In the genomic region with DNA sequence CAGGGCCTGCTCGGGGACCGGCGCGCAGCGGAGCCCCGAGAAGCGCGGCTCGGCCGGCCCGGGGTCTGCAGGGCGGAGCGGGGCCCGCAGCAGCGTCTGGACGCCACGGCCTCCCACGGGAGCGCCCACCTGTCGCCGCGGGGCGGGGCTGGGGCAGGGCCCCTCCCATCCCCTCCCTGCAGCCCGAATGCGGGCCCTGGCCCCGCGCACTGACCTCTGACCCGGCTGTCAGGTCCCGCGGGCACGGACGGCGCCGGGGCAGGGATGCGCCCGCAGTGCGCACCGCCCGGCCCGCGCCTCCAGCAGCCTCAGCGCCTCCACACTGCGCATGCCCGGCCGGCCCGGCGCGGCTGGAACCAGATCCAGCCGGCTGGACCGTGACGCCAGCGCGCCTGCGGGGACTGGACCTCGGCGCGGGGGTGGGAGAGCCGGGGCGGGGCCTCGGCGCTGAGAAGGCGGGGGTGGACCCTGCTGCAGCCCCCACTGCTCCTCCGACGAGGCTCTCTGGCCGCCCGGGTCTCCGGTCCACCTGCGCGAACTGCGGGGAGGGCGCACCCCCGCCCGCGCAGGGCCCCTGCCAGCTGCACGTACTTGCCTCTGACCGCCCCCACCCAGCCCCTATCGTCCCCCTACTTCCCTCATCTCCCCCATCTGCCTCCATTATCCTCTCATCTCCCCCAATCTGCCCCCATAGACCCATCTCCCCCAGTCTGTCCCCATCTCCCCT, we compare ENCODE assay signal across 8 cellular contexts. TPM values are rescaled to one million over a fixed set of nuclear protein-coding genes. Genes with fewer than 3 reads are reported as not detected.
A peak's percentile ranks its signal among the peaks of the same experiment; 100 is the strongest.
DNase-seq lines count a peak whose midpoint lies in the region; ATAC-seq and TF ChIP-seq lines count a peak whose summit lies in the region.

No MANE protein-coding gene starts in this region.

- no peaks in the 10 kb centered on the region for H3K9me2 ChIP-seq in GM23338 (ENCODE audit: insufficient read depth)

- peaks cover 15% of the 10 kb centered on the region for H3K27me3 Mint-ChIP-seq in GM23338 (ENCODE audit: insufficient read depth, low read depth, poor library complexity)

- H3K36me3 ChIP-seq in ES-I3 (ENCODE audit: insufficient read depth, low read length) (no peaks in the 10 kb centered on the region), GM23338 (ENCODE audit: insufficient read depth) (no peaks in the 10 kb centered on the region), transverse colon (no peaks in the 10 kb centered on the region)

- no peak overlapping the region for H2AFZ ChIP-seq in GM23338

- H3K27me3 ChIP-seq in GM23338 (ENCODE audit: insufficient read depth), result no peaks in the 10 kb centered on the region
- H3K27me3 ChIP-seq in transverse colon, result no peaks in the 10 kb centered on the region

- H3K36me3 Mint-ChIP-seq in GM23338 (ENCODE audit: low read depth), result peaks cover 7% of the 10 kb centered on the region; the same call in 2 of the 3 replicates

- peak overlapping the region; percentile 70; the same call in 1 of the 2 replicates for H3K9ac ChIP-seq in ES-I3 (ENCODE audit: low read depth, low read length)

- TF ChIP-seq CTCF in GM23338 (conservative IDR thresholded peaks at IDR 0.05; ENCODE audit: low read depth in 2 of 2), result no peak
- TF ChIP-seq CTCF in transverse colon (IDR thresholded peaks at IDR 0.05), result no peak

- DNase-seq in GM23338 (ENCODE audit: low spot score), result peak; percentile 85
- peak; percentile 94 for DNase-seq in LoVo (ENCODE audit: low spot score)
- DNase-seq in SKM-1 treated with dmso at 0.1 percent for 144 hours (lab: John Stamatoyannopoulos, UW; ENCODE audit: unreplicated experiment), result peak; percentile 75
- peak; percentile 80 for DNase-seq in amniotic epithelial cell (ENCODE audit: low read depth)
- peak; percentile 93 for DNase-seq in left cardiac atrium
- peak; percentile 97 for DNase-seq in posterior vena cava (ENCODE audit: low spot score)
- DNase-seq in transverse colon, result peak; percentile 93

- peak overlapping the region; percentile 82 for H3K4me2 ChIP-seq in GM23338

- no peaks in the 10 kb centered on the region; the same call in 2 of the 3 replicates for H3K9me3 Mint-ChIP-seq in GM23338

- H3K9me3 ChIP-seq in ES-I3 (ENCODE audit: control insufficient read depth, insufficient read depth, low read length) (no peaks in the 10 kb centered on the region), transverse colon (no peaks in the 10 kb centered on the region)

- in situ Hi-C loops in transverse colon (cut with MboI; ENCODE audit: low pct_ligation_motif_present in 1 of 4, low pct_unique_long_range_greater_than_20kb in 1 of 4, low sequenced_read_pairs in 3 of 4), result no loop called here

- peaks cover 5% of the 10 kb centered on the region; the same call in 2 of the 3 replicates for H3K4me1 Mint-ChIP-seq in GM23338

- peaks cover 4% of the 10 kb centered on the region; the same call in 1 of the 2 replicates for H3K79me2 ChIP-seq in GM23338 (replicated peaks; ENCODE audit: insufficient read depth)

- TF ChIP-seq EP300 in transverse colon (IDR thresholded peaks at IDR 0.05; ENCODE audit: low read depth), result no peak

- intact Hi-C loops in left cardiac atrium (cut with DNase I) (no loop called here), posterior vena cava (cut with DNase I) (no loop called here), transverse colon (cut with DNase I; ENCODE audit: low total_unique reads) (loop anchor here (2.0 kb wide), 1 partner anchor 17 kb away; the partner anchor contains the start of gene GPR146)

- H3K27ac ChIP-seq in GM23338 (ENCODE audit: low read depth), result no peak overlapping the region
- H3K27ac ChIP-seq in transverse colon, result peak overlapping the region; percentile 90 to 97 (median 94)

- H3K4me3 Mint-ChIP-seq in GM23338, result peak overlapping the region; percentile 63

- H3K4me3 ChIP-seq in GM23338 (peak overlapping the region; percentile 61), transverse colon (peak overlapping the region; percentile 65 to 93 (median 76))

- H3K27ac Mint-ChIP-seq in GM23338, result no peak overlapping the region

- H4K20me1 ChIP-seq in GM23338 (replicated peaks; ENCODE audit: insufficient read depth), result peaks cover 8% of the 10 kb centered on the region

- ATAC-seq in GM23338, result peak; percentile 84
- peak; percentile 94 for ATAC-seq in left cardiac atrium

- H3F3A ChIP-seq in GM23338 (replicated peaks; ENCODE audit: low read depth), result peaks cover 5% of the 10 kb centered on the region; the same call in 1 of the 2 replicates

- WGBS in transverse colon (ENCODE audit: low coverage in 1 of 2), 2 donors, result 0 to 1% methylated on average over 3 to 13 of the region's 77 CpGs

- TF ChIP-seq POLR2A in transverse colon (IDR thresholded peaks at IDR 0.05), result peak; percentile 36

- H3K4me1 ChIP-seq in ES-I3 (ENCODE audit: insufficient read depth, low read length), result peaks cover 5% of the 10 kb centered on the region; the same call in 1 of the 2 replicates
- no peaks in the 10 kb centered on the region; the same call in 1 of the 2 replicates for H3K4me1 ChIP-seq in GM23338 (ENCODE audit: insufficient read depth)
- H3K4me1 ChIP-seq in transverse colon, result peaks cover 15 to 27% (median 21%) of the 10 kb centered on the region in 4 donors

TF ChIP-seq in GM23338, 12 proteins besides CTCF, POLR2A, EP300 and RAD21:
- TF ChIP-seq CREB1 (CRISPR knock-in tag; IDR thresholded peaks at IDR 0.05; ENCODE audit: low read depth) (peak; percentile 40; the same call in 1 of the 2 replicates), ZNF331 (CRISPR knock-in tag; IDR thresholded peaks at IDR 0.05; ENCODE audit: low read depth) (no peak), ETS1 (IDR thresholded peaks at IDR 0.05) (no peak)

RNA-seq across cellular contexts. Expression of gene GPR146, which starts 16.1 kb away (rescaled TPM):
- total RNA-seq in GM23338 (2014; rRNA removed; shearing (Covaris generic)), result 0.16 and 0.28 TPM in 2 replicates
- 0.37 TPM in 1 of 2 replicates, not detected in the other for polyA plus RNA-seq in GM23338 (2016; fragmentation: Nextera tagmentation; extraction: Ambion mirVana)
- total RNA-seq in left cardiac atrium (10 to 100 TPM in 1 of 2 donors, 1 to 10 TPM in 1; 9.0 to 17.7 TPM), posterior vena cava (10 to 100 TPM in 1 of 2 donors, 1 to 10 TPM in 1; 9.4 to 14.3 TPM), transverse colon (10 to 100 TPM in 1 of 4 donors, 1 to 10 TPM in 1, not detected in 2; 9.2 to 14.5 TPM)

RNA-seq across cellular contexts. Expression of gene CYP2W1, which starts 45.2 kb away (rescaled TPM):
- not detected in 2 replicates for total RNA-seq in GM23338 (2014; rRNA removed; shearing (Covaris generic))
- not detected in 2 replicates for polyA plus RNA-seq in GM23338 (2016; fragmentation: Nextera tagmentation; extraction: Ambion mirVana)
- total RNA-seq in left cardiac atrium (not detected), posterior vena cava (not detected), transverse colon (under 1 TPM in 2 of 4 donors, not detected in 2; 0.41 to 0.95 TPM)

RNA-seq across cellular contexts. Expression of gene COX19, which starts 52.9 kb away (rescaled TPM):
- total RNA-seq in GM23338 (2014; rRNA removed; shearing (Covaris generic)), result 6.2 and 11.7 TPM in 2 replicates
- polyA plus RNA-seq in GM23338 (2016; fragmentation: Nextera tagmentation; extraction: Ambion mirVana), result 12.6 and 13.9 TPM in 2 replicates
- total RNA-seq in left cardiac atrium, result 1 to 10 TPM; 6.6 to 8.5 TPM
- 1 to 10 TPM; 5.9 to 8.4 TPM for total RNA-seq in posterior vena cava
- total RNA-seq in transverse colon, result 10 to 100 TPM in 3 of 4 donors, 1 to 10 TPM in 1; 8.6 to 30.2 (median 16.9) TPM

RNA-seq across cellular contexts. Expression of gene GPER1, which starts 59.7 kb away (rescaled TPM):
- 2.8 TPM in 1 of 2 replicates, not detected in the other for total RNA-seq in GM23338 (2014; rRNA removed; shearing (Covaris generic))
- 0.42 and 0.89 TPM in 2 replicates for polyA plus RNA-seq in GM23338 (2016; fragmentation: Nextera tagmentation; extraction: Ambion mirVana)
- total RNA-seq in left cardiac atrium (1 to 10 TPM; 4.6 to 7.6 TPM), posterior vena cava (1 to 10 TPM; 5.5 to 6.6 TPM), transverse colon (10 to 100 TPM in 3 of 4 donors, 1 to 10 TPM in 1; 2.2 to 33.7 (median 11.7) TPM)
